ENCODE assay signal across 8 cellular contexts in genomic region chr1:168145184-168146159, GRCh38. TPM values are rescaled to one million over a fixed set of nuclear protein-coding genes. Genes with fewer than 3 reads are reported as not detected.
DNase-seq lines count a peak whose midpoint lies in the region; ATAC-seq, FAIRE-seq and TF ChIP-seq lines count a peak whose summit lies in the region.

No MANE protein-coding gene starts in this region.

- TF ChIP-seq POLR2A in A549 (IDR thresholded peaks at IDR 0.05; ENCODE audit: low read length) = no peak
- no peak for TF ChIP-seq POLR2A in GM12878 (IDR thresholded peaks at IDR 0.05; ENCODE audit: low read depth, low read length)
- TF ChIP-seq POLR2A in spleen (IDR thresholded peaks at IDR 0.05) = no peak

- peak; percentile 46 to 63; a peak in 4 of 5 replicates for TF ChIP-seq RAD21 in A549 (conservative IDR thresholded peaks at IDR 0.05 in 1 of 2, IDR thresholded peaks at IDR 0.05 in 1 of 2)
- TF ChIP-seq RAD21 in GM12878 (IDR thresholded peaks at IDR 0.05; ENCODE audit: insufficient read depth, low read depth, low read length) = peak; percentile 59

- H3K36me3 ChIP-seq in GM12878 (ENCODE audit: control insufficient read depth in 2 of 2, insufficient read depth in 2 of 2, low read length in 1 of 2) (no peaks in the 10 kb centered on the region), spleen (no peaks in the 10 kb centered on the region)

- peak overlapping the region; percentile 45 for H2AFZ ChIP-seq in GM12878 (ENCODE audit: control insufficient read depth, low read depth, low read length)

- no peaks in the 10 kb centered on the region for H4K20me1 ChIP-seq in GM12878 (ENCODE audit: control insufficient read depth, insufficient read depth)

- no peaks in the 10 kb centered on the region for H3K79me2 ChIP-seq in GM12878 (ENCODE audit: control insufficient read depth, insufficient read depth, low read length)

- H3K27ac ChIP-seq in A549 = peak overlapping the region in 1 of 2 experiments; percentile 67; a peak in 3 of 6 replicates
- no peak overlapping the region for H3K27ac ChIP-seq in GM12878 (ENCODE audit: control insufficient read depth, insufficient read depth)
- H3K27ac ChIP-seq in spleen = peak overlapping the region in 6 of 8 donors; percentile 4 to 59 (median 35)

- no peak for FAIRE-seq in A549 (lab: Jason Lieb, UNC)
- FAIRE-seq in TTC549 (lab: Jason Lieb, UNC) = peak; percentile 92
- FAIRE-seq in GM12878 (lab: Jason Lieb, UNC) = peak; percentile 49

- H3K4me1 ChIP-seq in A549 (0 out of 3 replicates have a peak, but pooled peaks cover 4% of the 10 kb centered on the region), GM12878 (ENCODE audit: control insufficient read depth, insufficient read depth, low read length) (no peaks in the 10 kb centered on the region), spleen (peaks cover 0 to 28% (median 17%) of the 10 kb centered on the region in 6 donors)

- TF ChIP-seq EP300 in A549 (IDR thresholded peaks at IDR 0.05) (no peak), GM12878 (IDR thresholded peaks at IDR 0.05; ENCODE audit: borderline replicate concordance in 1 of 2, control insufficient read depth in 1 of 2, low read depth in 2 of 2, low read length in 2 of 2) (no peak)

- no peak overlapping the region for H3K9ac ChIP-seq in GM12878 (ENCODE audit: control insufficient read depth, insufficient read depth, low read length)

- H3K4me3 ChIP-seq in A549 (no peak overlapping the region), GM12878 (no peak overlapping the region), spleen (peak overlapping the region in 1 of 8 donors; percentile 17)

- CTCF ChIA-PET in A549 (lab: Yijun Ruan, JAX) (interaction anchor here (0.6 to 2.9 kb wide), 24 partner anchors 8 to 128 kb away, joined by 3 to 11 read pairs (median 4); no protein-coding TSS in a partner anchor), GM12878 (lab: Yijun Ruan, JAX) (interaction anchor here (0.7 to 6.6 kb wide), 23 partner anchors 9 to 588 kb away, joined by 3 to 42 read pairs (median 5); partner anchors contain the start of gene GPR161)

- RAD21 ChIA-PET in GM12878 (lab: Charles Lee; ENCODE audit: unreplicated experiment) = interaction anchor here (2.4 kb wide), 1 partner anchor 62 kb away, joined by 18 read pairs; no protein-coding TSS in a partner anchor

- ATAC-seq in A549 (peak; percentile 99 to 100), GM18517 (IDR thresholded peaks at IDR 0.05; ENCODE audit: unreplicated experiment) (peak; percentile 78), HG03039 (IDR thresholded peaks at IDR 0.05; ENCODE audit: unreplicated experiment) (peak; percentile 89), GM12878 (peak; percentile 99)

- in situ Hi-C loops in GM12878 (cut with MboI) = no loop called here

- no TSS peak for BruUV-seq in GM12878 (replicated peaks; lab: Mats Ljungman, UMichigan)

- 33% methylated on average over 11 of the region's 15 CpGs for WGBS in A549 (ENCODE audit: missing lambda C conversion rate)
- WGBS in GM12878 (ENCODE audit: insufficient coverage, insufficient replicate concordance, low lambda C conversion rate, missing lambda C conversion rate) = 35% methylated on average over 11 of the region's 15 CpGs
- 18 to 25% (median 22%) methylated on average over 14 to 15 of the region's 15 CpGs for WGBS in spleen, 5 donors

- H3K4me2 ChIP-seq in A549 (peak overlapping the region; percentile 72), GM12878 (ENCODE audit: control insufficient read depth, insufficient read depth) (peak overlapping the region; percentile 12; the same call in 1 of the 2 replicates)

- TF ChIP-seq CTCF in A549 (IDR thresholded peaks at IDR 0.05) = peak; percentile 70
- peak; percentile 95 to 99 (median 99) for TF ChIP-seq CTCF in GM12878 (IDR thresholded peaks at IDR 0.05 in 2 of 3, conservative IDR thresholded peaks at IDR 0.05 in 1 of 3; ENCODE audit: control insufficient read depth in 2 of 3, extremely low read depth in 1 of 3, insufficient read depth in 1 of 3, low read depth in 3 of 3, low read length in 3 of 3)
- peak; percentile 86 to 98 (median 94) for TF ChIP-seq CTCF in spleen (IDR thresholded peaks at IDR 0.05 in 8 of 11, conservative IDR thresholded peaks at IDR 0.05 in 3 of 11)

- H3K27me3 ChIP-seq in GM12878 (replicated peaks in 1 of 2; ENCODE audit: control insufficient read depth in 2 of 2, insufficient read depth in 2 of 2, low read length in 1 of 2) (no peaks in the 10 kb centered on the region), spleen (replicated peaks in 1 of 7) (no peaks in the 10 kb centered on the region)

- POLR2A ChIA-PET in A549 (lab: Yijun Ruan, JAX) = interaction anchor here (0.7 kb wide), 1 partner anchor 429 kb away, joined by 3 read pairs; no protein-coding TSS in a partner anchor
- POLR2A ChIA-PET in GM12878 (lab: Charles Lee) = no interaction called here

- intact Hi-C loops in GM12878 (cut with micrococcal nuclease; ENCODE audit: unreplicated experiment) = no loop called here
- intact Hi-C loops in spleen (cut with DNase I; ENCODE audit: low total_unique reads) = no loop called here

- H3K9me3 ChIP-seq in A549 (no peaks in the 10 kb centered on the region), GM12878 (replicated peaks; ENCODE audit: control insufficient read depth, insufficient read depth, low read length) (no peaks in the 10 kb centered on the region), spleen (no peaks in the 10 kb centered on the region)

- DNase-seq in A549 (ENCODE audit: low read depth in 1 of 2, low spot score in 1 of 2) (peak; percentile 90 to 93), NCI-H2081 treated with DMSO at 0.1 percent for 48 hours (lab: John Stamatoyannopoulos, UW) (peak; percentile 22), GM12878 (ENCODE audit: low read depth, low spot score) (peak; percentile 52), iPS DF 19.7 (ENCODE audit: low read depth, low spot score) (peak; percentile 69), spleen (peak; percentile 96)

- SMC1A ChIA-PET in GM12878 (lab: Charles Lee; ENCODE audit: uncharacterized antibody, unreplicated experiment) = interaction anchor here (0.6 to 1.4 kb wide), 4 partner anchors 44 to 63 kb away, joined by 3 to 4 read pairs (median 3); no protein-coding TSS in a partner anchor

TF ChIP-seq in A549, 52 proteins besides CTCF, POLR2A, EP300 and RAD21:
- peak; percentile 36; the same call in 2 of the 3 replicates for TF ChIP-seq SMC3 (IDR thresholded peaks at IDR 0.05)
- TF ChIP-seq KDM5A (IDR thresholded peaks at IDR 0.05) = no peak

TF ChIP-seq in GM12878, 131 proteins besides CTCF, POLR2A, EP300 and RAD21 (continues in another document):
- no peak for TF ChIP-seq MYB (IDR thresholded peaks at IDR 0.05; ENCODE audit: borderline replicate concordance, low read depth, low read length)

RNA-seq across cellular contexts. Expression of gene GPR161, which starts 8.7 kb away (rescaled TPM):
- polyA plus RNA-seq in A549 (2011; rRNA removed) = 7.8 and 16.1 TPM in 2 replicates
- polyA plus RNA-seq in A549 (2012; cell fraction: cytosol; rRNA removed) = 11.3 and 15.6 TPM in 2 replicates
- 15.2 and 18.9 TPM in 2 replicates for polyA plus RNA-seq in A549 (2012; cell fraction: nucleus; rRNA removed)
- polyA plus RNA-seq in A549 (2017; fragmentation: RNase III; extraction: RNeasy Plus Mini Kit Qiagen cat#74134 plus additional on column Dnase treatment) = 6.6 to 9.4 TPM (median 9.4 TPM) in 3 replicates
- polyA minus RNA-seq in A549 (2011; rRNA and poly(A)+ RNA removed) = 38.0 and 47.8 TPM in 2 replicates
- not detected in 2 replicates for total RNA-seq in GM12878 (2013; cell fraction: nucleolus; rRNA removed)
- total RNA-seq in GM12878 (2014; rRNA removed) = 0.17 and 0.71 TPM in 2 replicates
- 0.28 and 0.49 TPM in 2 replicates for total RNA-seq in GM12878 (2014; rRNA removed; fragmentation: Illumina TruSeq; extraction: Trizol)
- 0.46 and 0.61 TPM in 2 replicates for total RNA-seq in GM12878 (2021)
- polyA plus RNA-seq in GM12878 (2011; ENCODE audit: low read depth) = 0.09 TPM
- polyA plus RNA-seq in GM12878 (2011; rRNA removed) = not detected in 2 replicates
- polyA plus RNA-seq in GM12878 (2011; cell fraction: cytosol; rRNA removed) = 0.05 TPM in 1 of 2 replicates, not detected in the other
- 0.04 and 0.09 TPM in 2 replicates for polyA plus RNA-seq in GM12878 (2011; cell fraction: nucleus; rRNA removed)
- polyA plus RNA-seq in GM12878 (2012) = 0.08 and 0.21 TPM in 2 replicates
- polyA plus RNA-seq in GM12878 (2014; fragmentation: Illumina TruSeq; extraction: Trizol) = 0.22 and 0.43 TPM in 2 replicates
- polyA plus RNA-seq in GM12878 (2014; fragmentation: Nextera tagmentation; extraction: Ambion mirVana) = under 1 TPM in 1 of 2 experiments, not detected in 1; 0.07 TPM
- polyA plus RNA-seq in GM12878 (2014; rRNA removed) = 0.13 and 0.29 TPM in 2 replicates
- polyA plus RNA-seq in GM12878 (2016; fragmentation: Nextera tagmentation; extraction: Ambion mirVana) = under 1 TPM; 0.08 to 0.39 TPM
- not detected in 2 replicates for polyA minus RNA-seq in GM12878 (2011; rRNA and poly(A)+ RNA removed)
- polyA minus RNA-seq in GM12878 (2011; cell fraction: cytosol; rRNA and poly(A)+ RNA removed) = not detected in 2 replicates
- not detected in 2 replicates for polyA minus RNA-seq in GM12878 (2011; cell fraction: nucleus; rRNA and poly(A)+ RNA removed)
- total RNA-seq in spleen = 1 to 10 TPM; 3.0 to 5.5 (median 3.9) TPM
- polyA plus RNA-seq in spleen = 1 to 10 TPM in 1 of 3 donors, under 1 TPM in 2; 0.53 to 1.1 (median 0.59) TPM

RNA-seq across cellular contexts. Expression of gene TIPRL, which starts 33.3 kb away (rescaled TPM):
- polyA plus RNA-seq in A549 (2011; rRNA removed) (47.5 and 70.7 TPM in 2 replicates), A549 (2017; fragmentation: RNase III; extraction: RNeasy Plus Mini Kit Qiagen cat#74134 plus additional on column Dnase treatment) (31.6 to 38.3 TPM (median 34.4 TPM) in 3 replicates), GM12878 (2011; rRNA removed) (72.1 and 135 TPM in 2 replicates), GM12878 (2014; fragmentation: Illumina TruSeq; extraction: Trizol) (42.2 and 55.5 TPM in 2 replicates), GM12878 (2014; fragmentation: Nextera tagmentation; extraction: Ambion mirVana) (10 to 100 TPM; 51.9 to 57.9 TPM), GM12878 (2014; rRNA removed) (33.5 and 36.4 TPM in 2 replicates), GM12878 (2016; fragmentation: Nextera tagmentation; extraction: Ambion mirVana) (10 to 100 TPM; 57.6 to 62.7 TPM), spleen (10 to 100 TPM; 10.1 to 15.3 (median 14.1) TPM)
- polyA plus RNA-seq in A549 (2012; cell fraction: cytosol; rRNA removed) = 12.3 and 14.5 TPM in 2 replicates
- polyA plus RNA-seq in A549 (2012; cell fraction: nucleus; rRNA removed) = 4.2 and 5.9 TPM in 2 replicates
- polyA minus RNA-seq in A549 (2011; rRNA and poly(A)+ RNA removed) = 9.3 and 11.9 TPM in 2 replicates
- 16.3 and 17.4 TPM in 2 replicates for total RNA-seq in GM12878 (2013; cell fraction: nucleolus; rRNA removed)
- total RNA-seq in GM12878 (2014; rRNA removed) (38.2 and 43.9 TPM in 2 replicates), GM12878 (2014; rRNA removed; fragmentation: Illumina TruSeq; extraction: Trizol) (47.9 and 48.8 TPM in 2 replicates), GM12878 (2021) (37.6 and 42.2 TPM in 2 replicates), spleen (10 to 100 TPM; 16.6 to 26.3 (median 22.1) TPM)
- 11.5 TPM for polyA plus RNA-seq in GM12878 (2011; ENCODE audit: low read depth)
- 16.2 and 18.5 TPM in 2 replicates for polyA plus RNA-seq in GM12878 (2011; cell fraction: cytosol; rRNA removed)
- polyA plus RNA-seq in GM12878 (2011; cell fraction: nucleus; rRNA removed) = 13.0 and 14.8 TPM in 2 replicates
- 21.1 and 24.9 TPM in 2 replicates for polyA plus RNA-seq in GM12878 (2012)
- 18.8 and 34.2 TPM in 2 replicates for polyA minus RNA-seq in GM12878 (2011; rRNA and poly(A)+ RNA removed)
- 10.3 and 10.9 TPM in 2 replicates for polyA minus RNA-seq in GM12878 (2011; cell fraction: cytosol; rRNA and poly(A)+ RNA removed)
- polyA minus RNA-seq in GM12878 (2011; cell fraction: nucleus; rRNA and poly(A)+ RNA removed) = 3.5 and 5.2 TPM in 2 replicates

Comparison
In these comparisons a context has a peak if more than half of its experiments do, and no peak if none do; other contexts are left out.
1. DNase-seq: peak in every context shown above with its lines; median percentile 96 in spleen; 92 in A549; 69 in iPS DF 19.7; 52 in GM12878; 22 in NCI-H2081 treated with DMSO at 0.1 percent for 48 hours.
2. Of the 24 proteins assayed by ChIP-seq in both GM12878 and A549: peak only in GM12878: none; only in A549: none; in both: CTCF, RAD21 and SMC3; in neither: 21.